In genomic region chr10:102814873-102815661, GRCh38 we compare ENCODE assay signal across 1 cellular context.
TF ChIP-seq lines count a peak whose summit lies in the region.

No MANE protein-coding gene starts in this region.

TF ChIP-seq in A549, 52 proteins besides CTCF, POLR2A, EP300 and RAD21 (continued from another document):
- TF ChIP-seq ESRRA (IDR thresholded peaks at IDR 0.05; ENCODE audit: borderline replicate concordance, low read length) (no peak), TP53 (CRISPR knock-in tag; IDR thresholded peaks at IDR 0.05) (no peak)
